In genomic region chr9:16085167-16085718, GRCh38 we compare ENCODE assay signal across 23 cellular contexts.
"Had no signal": no experiment of that assay in that cellular context is flagged by ENCODE, and none has a peak within 500 bp of the region (broad histone marks: within the 10 kb centered on the region; RNA-seq: fewer than 3 reads in every experiment).

No MANE protein-coding gene starts in this region.

- H3K27ac ChIP-seq: hepatocyte, tibial nerve, vagina had no signal

- H3K27ac Mint-ChIP-seq: activated CD4-positive, alpha-beta memory T cell treated with anti-CD3 and anti-CD28 coated beads, Interleukin-2, amount 10 ng/mL, durations not matched to agents 7 days and 5 days; activated CD8-positive, alpha-beta memory T cell treated with anti-CD3 and anti-CD28 coated beads, Interleukin-2, amount 10 ng/mL, durations not matched to agents 7 days and 5 days; activated naive CD4-positive, alpha-beta T cell treated with anti-CD3 and anti-CD28 coated beads, Interleukin-2, amount 50 U/mL, for 24 hours; dendritic cell treated with granulocyte-macrophage colony-stimulating factor and Interleukin-4, amounts not matched to agents 40 ng/mL and 50 ng/mL, for 4 days; memory B cell; naive B cell had no signal

- H3K36me3 Mint-ChIP-seq: activated CD8-positive, alpha-beta memory T cell treated with anti-CD3 and anti-CD28 coated beads, Interleukin-2, amount 10 ng/mL, durations not matched to agents 7 days and 5 days; activated naive CD4-positive, alpha-beta T cell treated with anti-CD3 and anti-CD28 coated beads, Interleukin-2, amount 50 U/mL, for 24 hours; memory B cell; naive B cell had no signal

- H3K4me1 ChIP-seq: tibial nerve, vagina had no signal

- H3K4me3 Mint-ChIP-seq: activated CD4-positive, alpha-beta memory T cell treated with anti-CD3 and anti-CD28 coated beads, Interleukin-2, amount 10 ng/mL, durations not matched to agents 7 days and 5 days; activated CD8-positive, alpha-beta memory T cell treated with anti-CD3 and anti-CD28 coated beads, Interleukin-2, amount 10 ng/mL, durations not matched to agents 7 days and 5 days; activated naive CD4-positive, alpha-beta T cell treated with anti-CD3 and anti-CD28 coated beads, Interleukin-2, amount 50 U/mL, for 24 hours; activated T-cell treated with anti-CD3 and anti-CD28 coated beads, Interleukin-2, amount 50 U/mL, for 4 hours; dendritic cell treated with granulocyte-macrophage colony-stimulating factor and Interleukin-4, amounts not matched to agents 40 ng/mL and 50 ng/mL, for 4 days; memory B cell; naive B cell; neural crest cell had no signal

- DNase-seq: activated CD4-positive, alpha-beta memory T cell treated with anti-CD3 and anti-CD28 coated beads, Interleukin-2, amount 10 ng/mL, durations not matched to agents 7 days and 5 days; activated CD4-positive, alpha-beta T cell treated with anti-CD3 and anti-CD28 coated beads for 48 hours; activated CD4-positive, CD25-positive, alpha-beta regulatory T cell; activated CD8-positive, alpha-beta memory T cell treated with anti-CD3 and anti-CD28 coated beads, Interleukin-2, amount 10 ng/mL, durations not matched to agents 7 days and 5 days; activated T-cell treated with anti-CD3 and anti-CD28 coated beads, Interleukin-2, amount 50 U/mL, for 4 hours; effector CD8-positive, alpha-beta T cell; foreskin fibroblast; left colon; naive B cell; stimulated activated CD4-positive, alpha-beta T cell treated with anti-CD3 and anti-CD28 coated beads, Interleukin-12 subunit alpha, Interleukin-12 subunit beta, amount 100 ng/mL, for 4 hours; stimulated activated CD4-positive, alpha-beta T cell treated with anti-CD3 and anti-CD28 coated beads, Interleukin-1b, Interleukin-23, amount 100 ng/mL, for 48 hours; stimulated activated CD8-positive, alpha-beta memory T cell treated with anti-CD3 and anti-CD28 coated beads, Interleukin-4, amount 100 ng/mL, for 48 hours; stimulated activated naive CD4-positive, alpha-beta T cell treated with Interleukin-2 at 50 U/mL for 16 hours; T-helper 1 cell; T-helper 9 cell had no signal

- H3K27me3 Mint-ChIP-seq: activated CD4-positive, alpha-beta memory T cell treated with anti-CD3 and anti-CD28 coated beads, Interleukin-2, amount 10 ng/mL, durations not matched to agents 7 days and 5 days; activated CD8-positive, alpha-beta memory T cell treated with anti-CD3 and anti-CD28 coated beads, Interleukin-2, amount 10 ng/mL, durations not matched to agents 7 days and 5 days; dendritic cell treated with granulocyte-macrophage colony-stimulating factor and Interleukin-4, amounts not matched to agents 40 ng/mL and 50 ng/mL, for 4 days; naive B cell had no signal

- H3K9me3 ChIP-seq: vagina had no signal

- H3K27me3 ChIP-seq: hepatocyte, tibial nerve, vagina had no signal

- H3K4me1 Mint-ChIP-seq: activated CD4-positive, alpha-beta memory T cell treated with anti-CD3 and anti-CD28 coated beads, Interleukin-2, amount 10 ng/mL, durations not matched to agents 7 days and 5 days; activated CD8-positive, alpha-beta memory T cell treated with anti-CD3 and anti-CD28 coated beads, Interleukin-2, amount 10 ng/mL, durations not matched to agents 7 days and 5 days; activated naive CD4-positive, alpha-beta T cell treated with anti-CD3 and anti-CD28 coated beads, Interleukin-2, amount 50 U/mL, for 24 hours; memory B cell; naive B cell; neural crest cell had no signal

- H3K36me3 ChIP-seq: tibial nerve, vagina had no signal

- H3K4me3 ChIP-seq: hepatocyte, tibial nerve, vagina had no signal

- ATAC-seq: activated CD8-positive, alpha-beta memory T cell treated with anti-CD3 and anti-CD28 coated beads, Interleukin-2, amount 10 ng/mL, durations not matched to agents 7 days and 5 days; activated T-cell treated with anti-CD3 and anti-CD28 coated beads, Interleukin-2, amount 50 U/mL, for 4 hours; esophagus mucosa; left colon had no signal
